Comparison of ENCODE assay signal across 1 cellular context in the genomic region with DNA sequence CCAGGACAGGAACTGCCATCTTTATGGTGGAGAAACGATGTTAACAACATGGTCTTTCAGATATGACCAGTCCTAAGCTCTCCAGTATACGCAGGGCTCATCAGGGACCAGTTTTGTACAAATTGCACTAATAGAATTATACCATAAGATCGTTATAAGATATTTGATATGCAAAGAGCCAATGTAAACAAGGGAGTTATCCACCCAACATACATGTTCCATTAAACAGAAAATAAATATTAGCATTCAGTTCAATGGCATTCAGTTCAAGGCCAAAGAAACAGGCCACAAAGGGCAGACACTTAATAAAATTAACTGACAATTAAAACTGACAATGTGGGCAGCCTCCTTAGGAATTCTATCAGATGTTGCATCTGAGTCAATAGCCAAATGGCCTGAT.
TF ChIP-seq lines count a peak whose summit lies in the region.

No MANE protein-coding gene starts in this region.

TF ChIP-seq in endothelial cell of umbilical vein, 7 proteins besides CTCF, POLR2A, EP300 and RAD21:
- no peak for TF ChIP-seq EZH2 (IDR thresholded peaks at IDR 0.05; ENCODE audit: borderline replicate concordance, low read depth, low read length, severe bottlenecking)
- no peak for TF ChIP-seq MYC (IDR thresholded peaks at IDR 0.05; ENCODE audit: low read depth, low read length)
- TF ChIP-seq MAX (IDR thresholded peaks at IDR 0.05; ENCODE audit: insufficient read depth, insufficient read length) = no peak
- no peak for TF ChIP-seq JUN (IDR thresholded peaks at IDR 0.05; ENCODE audit: borderline replicate concordance, insufficient read depth, insufficient read length, low read depth)
